ENCODE assay signal across 21 cellular contexts in genomic region chr11:64076764-64077163, GRCh38. TPM values are rescaled to one million over a fixed set of nuclear protein-coding genes. Genes with fewer than 3 reads are reported as not detected.
"Had no signal": no experiment of that assay in that cellular context is flagged by ENCODE, and none has a peak within 500 bp of the region (broad histone marks: within the 10 kb centered on the region; RNA-seq: fewer than 3 reads in every experiment).

No MANE protein-coding gene starts in this region.

- H3K27me3 ChIP-seq: colonic mucosa, left lung, neutrophil, testis, tibial nerve, upper lobe of right lung, vagina had no signal

- H3K9me3 ChIP-seq: colonic mucosa, left lung, neutrophil, testis, tibial nerve, upper lobe of right lung, vagina had no signal

- H3K4me3 ChIP-seq: colonic mucosa, left lung, lung, smooth muscle cell, testis, tibial nerve, upper lobe of right lung, vagina had no signal

- H3K27ac ChIP-seq: colonic mucosa, left lung, neutrophil, testis, tibial nerve, upper lobe of right lung, vagina had no signal

- DNase-seq: colonic mucosa; effector CD8-positive, alpha-beta T cell; foreskin melanocyte; islet precursor cell; left lung; mesenchymal stem cell; midbrain; naive B cell; nephron progenitor cell; stimulated activated CD4-positive, alpha-beta T cell treated with anti-CD3 and anti-CD28 coated beads, Interleukin-4, amount 100 ng/mL, for 1 hour; testis; upper lobe of right lung had no signal

- H3K4me1 ChIP-seq: colonic mucosa, upper lobe of right lung had no signal

- ATAC-seq: left lung; stimulated activated memory B cell treated with anti-CD40 and anti-IgM and Interleukin-4, amounts not matched to agents 10 μg/mL and 1 μg/mL and 100 μg/mL, for 72 hours; upper lobe of right lung had no signal

- H3K36me3 ChIP-seq: colonic mucosa, left lung, neutrophil, tibial nerve, upper lobe of right lung, vagina had no signal

RNA-seq across cellular contexts. Expression of gene FLRT1, which starts 41.0 kb away (rescaled TPM):
- total RNA-seq: dermis microvascular lymphatic vessel endothelial cell, glomerular endothelial cell, pulmonary artery endothelial cell, upper lobe of right lung had no signal
